8 cellular contexts compared by ENCODE assay signal in the genomic region with DNA sequence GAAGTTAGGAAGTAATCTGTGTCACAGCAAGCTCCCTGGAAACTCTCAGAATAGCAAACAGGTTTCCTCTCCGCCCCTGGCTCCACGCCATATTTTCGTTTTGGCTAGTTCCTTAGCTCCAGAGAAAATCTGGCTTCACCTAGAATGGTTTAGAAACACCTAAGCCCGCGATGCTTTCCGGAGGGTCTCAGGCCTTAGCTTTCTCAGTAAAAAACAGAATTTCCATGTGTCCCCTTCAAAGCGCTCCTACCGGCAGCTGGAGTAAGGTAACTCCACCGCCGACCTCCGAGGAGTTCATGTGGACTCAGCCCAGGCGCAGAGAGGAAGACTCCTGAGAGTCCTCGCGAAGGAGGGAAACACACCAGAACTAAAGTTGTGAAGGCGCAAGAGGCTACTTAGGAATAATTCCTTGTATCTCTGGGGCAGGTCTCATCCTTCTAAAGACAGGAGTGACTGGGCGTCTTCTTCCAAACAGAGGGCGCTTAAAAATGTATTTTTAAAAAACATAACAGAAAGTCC. TPM values are rescaled to one million over a fixed set of nuclear protein-coding genes. Genes with fewer than 3 reads are reported as not detected.
A peak's percentile ranks its signal among the peaks of the same experiment; 100 is the strongest.
DNase-seq lines count a peak whose midpoint lies in the region; ATAC-seq, FAIRE-seq and TF ChIP-seq lines count a peak whose summit lies in the region.

No MANE protein-coding gene starts in this region.

- peaks cover 3% of the 10 kb centered on the region for H4K20me1 ChIP-seq in keratinocyte (ENCODE audit: control insufficient read depth, extremely low read depth, insufficient read depth, low read length)

- H3K27me3 ChIP-seq in keratinocyte (ENCODE audit: control insufficient read depth, extremely low read depth, insufficient read depth, low read length) = no peaks in the 10 kb centered on the region
- H3K27me3 ChIP-seq in spleen (replicated peaks in 1 of 7) = no peaks in the 10 kb centered on the region

- peaks cover 65% of the 10 kb centered on the region for H3K4me1 ChIP-seq in keratinocyte (ENCODE audit: control insufficient read depth, extremely low read depth, insufficient read depth, low read length)
- H3K4me1 ChIP-seq in spleen = peaks cover 37 to 89% (median 75%) of the 10 kb centered on the region in 6 donors

- H3K9me3 ChIP-seq in keratinocyte (ENCODE audit: control insufficient read depth, low read depth, low read length) (no peaks in the 10 kb centered on the region), spleen (no peaks in the 10 kb centered on the region)

- peak overlapping the region; percentile 98 for H3K4me2 ChIP-seq in keratinocyte (ENCODE audit: control insufficient read depth, extremely low read depth, insufficient read depth, low read depth, low read length)

- peak overlapping the region; percentile 90 for H3K9ac ChIP-seq in keratinocyte (ENCODE audit: control insufficient read depth, extremely low read depth, insufficient read depth, low read length)

- in situ Hi-C loops in T47D (cut with HindIII; ENCODE audit: low pct_unique_long_range_greater_than_20kb, low sequenced_read_pairs) = no loop called here

- 0 to 1% (median 0%) methylated on average over 17 of the region's 17 CpGs for WGBS in spleen, 5 donors

- TF ChIP-seq POLR2A in spleen (IDR thresholded peaks at IDR 0.05) = no peak

- H3K4me3 ChIP-seq in keratinocyte (ENCODE audit: control insufficient read depth in 2 of 3, extremely low read depth in 1 of 3, insufficient read depth in 2 of 3, low read depth in 1 of 3, low read length in 3 of 3) (peak overlapping the region; percentile 64 to 94 (median 92)), spleen (peak overlapping the region; percentile 55 to 81 (median 70))

- no peaks in the 10 kb centered on the region for H3K9me1 ChIP-seq in keratinocyte (ENCODE audit: control insufficient read depth, extremely low read depth, insufficient read depth, low read length)

- TF ChIP-seq CTCF in keratinocyte (optimal IDR thresholded peaks at IDR 0.05 in 1 of 3, IDR thresholded peaks at IDR 0.05 in 1 of 3, conservative IDR thresholded peaks at IDR 0.05 in 1 of 3; ENCODE audit: extremely low read depth in 1 of 3, insufficient read depth in 2 of 3, low read length in 3 of 3) (no peak), spleen (IDR thresholded peaks at IDR 0.05 in 8 of 11, conservative IDR thresholded peaks at IDR 0.05 in 3 of 11) (peak in 1 of 11 experiments; percentile 0)

- peaks cover 52% of the 10 kb centered on the region for H3K79me2 ChIP-seq in keratinocyte (ENCODE audit: control insufficient read depth, insufficient read depth, low read length)

- dilution Hi-C loops in keratinocyte (cut with MboI; ENCODE audit: extremely low pct_ligation_motif_present, low sequenced_read_pairs) = no loop called here

- DNase-seq in CD1c-positive myeloid dendritic cell (ENCODE audit: extremely low spot score) (peak; percentile 52), SHP77 treated with DMSO at 0.1 percent for 48 hours (lab: John Stamatoyannopoulos, UW) (peak; percentile 30), T47D (ENCODE audit: low read depth in 1 of 2, low spot score in 1 of 2) (peak; percentile 69 to 87), keratinocyte (ENCODE audit: low read depth, low spot score) (no peak), spleen (peak; percentile 82), SK-N-DZ (ENCODE audit: low spot score) (no peak)

- peak overlapping the region; percentile 93 for H3K27ac ChIP-seq in keratinocyte (ENCODE audit: control insufficient read depth, insufficient read depth, low read length)
- H3K27ac ChIP-seq in spleen = peak overlapping the region; percentile 81 to 95 (median 89)

- H3K36me3 ChIP-seq in keratinocyte (ENCODE audit: control insufficient read depth in 2 of 2, extremely low read depth in 1 of 2, insufficient read depth in 2 of 2, low read length in 2 of 2) = peaks cover 4 to 24% of the 10 kb centered on the region in 2 experiments
- peaks cover 0 to 16% (median 0%) of the 10 kb centered on the region in 6 donors for H3K36me3 ChIP-seq in spleen

- peak overlapping the region; percentile 16 for H2AFZ ChIP-seq in keratinocyte (ENCODE audit: control insufficient read depth, low read length)

- intact Hi-C loops in spleen (cut with DNase I; ENCODE audit: low total_unique reads) = no loop called here

- ATAC-seq in HG02571 (IDR thresholded peaks at IDR 0.05; ENCODE audit: unreplicated experiment) (peak; percentile 25), GM19397 (IDR thresholded peaks at IDR 0.05; ENCODE audit: unreplicated experiment) (no peak)

- FAIRE-seq in keratinocyte (lab: Jason Lieb, UNC) = peak; percentile 29

RNA-seq across cellular contexts. Expression of a gene that starts 0.4 kb away (rescaled TPM):
- 40.8 to 70.0 TPM (median 57.9 TPM) in 3 replicates for polyA plus RNA-seq in keratinocyte
- polyA plus RNA-seq in keratinocyte (2011; ENCODE audit: low read depth) = 12.1 TPM
- polyA plus RNA-seq in keratinocyte (2011; cell fraction: cytosol; rRNA removed) = 34.3 and 56.5 TPM in 2 replicates
- polyA plus RNA-seq in keratinocyte (2011; cell fraction: nucleus; rRNA removed) = 46.6 and 47.4 TPM in 2 replicates
- polyA plus RNA-seq in keratinocyte (2012; ENCODE audit: low replicate concordance) = 12.5 and 40.7 TPM in 2 replicates
- polyA minus RNA-seq in keratinocyte = 50.7 to 75.0 TPM (median 60.1 TPM) in 3 replicates
- polyA minus RNA-seq in keratinocyte (2011; cell fraction: cytosol; rRNA and poly(A)+ RNA removed) = 39.3 TPM
- polyA minus RNA-seq in keratinocyte (2011; cell fraction: nucleus; rRNA and poly(A)+ RNA removed) = 24.7 and 42.9 TPM in 2 replicates
- total RNA-seq in spleen = 100 to 1,000 TPM in 1 of 7 donors, 10 to 100 TPM in 6; 45.9 to 111 (median 52.0) TPM
- 10 to 100 TPM; 13.7 to 19.1 (median 18.7) TPM for polyA plus RNA-seq in spleen
- not detected in 2 replicates for polyA plus RNA-seq in SK-N-DZ (2014; cell fraction: cytosol; rRNA removed)
- not detected in 2 replicates for polyA plus RNA-seq in SK-N-DZ (2014; cell fraction: nucleus; rRNA removed)

Comparison
In these comparisons a context has a peak if more than half of its experiments do, and no peak if none do; other contexts are left out.
1. DNase-seq: peak in CD1c-positive myeloid dendritic cell (single experiment), SHP77 treated with DMSO at 0.1 percent for 48 hours (single experiment), T47D (2 of 2) and spleen (single experiment); none in keratinocyte (single experiment) and SK-N-DZ (single experiment).